In the genomic region with DNA sequence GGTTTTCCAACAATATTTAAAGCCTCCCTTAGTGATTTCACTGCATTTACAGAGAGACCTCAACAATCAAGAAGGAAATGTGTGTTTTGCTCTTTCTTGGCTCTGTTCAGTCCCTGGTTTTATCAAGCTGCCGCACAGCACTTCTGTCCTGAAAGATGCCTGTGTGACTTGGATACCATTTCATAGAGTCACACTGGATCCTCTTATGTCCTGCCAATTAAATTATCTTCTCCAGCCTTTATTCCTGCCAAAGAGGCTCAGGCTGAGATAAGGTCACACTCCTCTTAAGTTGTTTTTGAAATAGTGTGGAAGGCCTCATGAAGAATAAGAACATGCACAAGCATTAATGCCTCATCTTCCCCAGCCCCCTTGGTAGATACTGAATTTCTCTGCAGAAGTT, we compare ENCODE assay signal across 16 cellular contexts.
DNase-seq lines count a peak whose midpoint lies in the region; ATAC-seq, FAIRE-seq and TF ChIP-seq lines count a peak whose summit lies in the region.
"Had no signal": no experiment of that assay in that cellular context is flagged by ENCODE, and none has a peak within 500 bp of the region (broad histone marks: within the 10 kb centered on the region; RNA-seq: fewer than 3 reads in every experiment).

No MANE protein-coding gene starts in this region.

- POLR2A ChIA-PET in K562 (lab: Yijun Ruan, JAX): no interaction called here

- no peak overlapping the region for H3K27ac ChIP-seq in heart left ventricle
- no peak overlapping the region for H3K27ac ChIP-seq in left ventricle myocardium inferior (replicated peaks)
- no peak overlapping the region for H3K27ac ChIP-seq in K562 (ENCODE audit: extremely low read depth, low read depth, low read length)
- H3K27ac ChIP-seq: A549, C4-2B, GM23248 had no signal

- no peaks in the 10 kb centered on the region for H3K79me2 ChIP-seq in K562 (ENCODE audit: control insufficient read depth, insufficient read depth, low read length)

- H3K27me3 ChIP-seq in heart left ventricle: peaks cover 0 to 4% (median 0%) of the 10 kb centered on the region in 9 donors
- peaks cover 49% of the 10 kb centered on the region for H3K27me3 ChIP-seq in left ventricle myocardium inferior (ENCODE audit: low read depth)
- H3K27me3 ChIP-seq in K562 (ENCODE audit: control insufficient read depth in 2 of 2, insufficient read depth in 2 of 2, low read length in 2 of 2): no peaks in the 10 kb centered on the region
- H3K27me3 ChIP-seq: BE2C had no signal

- no peak overlapping the region for H3K4me2 ChIP-seq in K562 (ENCODE audit: insufficient read depth, low read length)
- H3K4me2 ChIP-seq: A549 had no signal

- H3K4me1 ChIP-seq in heart left ventricle: peaks cover 0 to 10% (median 0%) of the 10 kb centered on the region in 12 donors
- peaks cover 14% of the 10 kb centered on the region for H3K4me1 ChIP-seq in left ventricle myocardium inferior
- no peaks in the 10 kb centered on the region for H3K4me1 ChIP-seq in K562 (replicated peaks in 1 of 2; ENCODE audit: control insufficient read depth in 2 of 2, insufficient read depth in 2 of 2, low read length in 2 of 2)
- H3K4me1 ChIP-seq: A549, BE2C had no signal

- DNase-seq in heart left ventricle (no peak), left ventricle myocardium inferior (no peak), K562 (ENCODE audit: extremely low read depth in 1 of 4, low spot score in 3 of 4) (no peak), left ventricle myocardium superior (no peak), NCI-H1436 (lab: John Stamatoyannopoulos, UW) (no peak)
- DNase-seq: BE2C; CD4-positive, alpha-beta memory T cell; DMS79; GM23248 had no signal

- no peaks in the 10 kb centered on the region for H3K9me1 ChIP-seq in K562 (ENCODE audit: control insufficient read depth, insufficient read depth, low read length)

- peak; percentile 69 to 88 (median 83) for ATAC-seq in heart left ventricle
- ATAC-seq in K562: no peak
- peak; percentile 96 for ATAC-seq in left ventricle myocardium superior
- ATAC-seq in HG03097 (IDR thresholded peaks at IDR 0.05; ENCODE audit: low FRiP score, unreplicated experiment): no peak
- ATAC-seq: A549, HCT116 had no signal

- H3K9ac ChIP-seq in K562 (ENCODE audit: insufficient read depth in 1 of 2, low read depth in 2 of 2, low read length in 2 of 2): no peak overlapping the region
- H3K9ac ChIP-seq: GM23248 had no signal

- no peaks in the 10 kb centered on the region for H4K20me1 ChIP-seq in K562 (replicated peaks; ENCODE audit: control insufficient read depth, insufficient read depth, low read length)

- no peak for FAIRE-seq in K562 (lab: Jason Lieb, UNC)
- FAIRE-seq: A549, G401.6, GM12891, H54 had no signal

- no peak overlapping the region for H2AFZ ChIP-seq in K562 (ENCODE audit: low read depth, low read length)
- H2AFZ ChIP-seq: GM23248 had no signal

- TF ChIP-seq POLR2A in heart left ventricle (IDR thresholded peaks at IDR 0.05) (no peak), K562 (conservative IDR thresholded peaks at IDR 0.05) (no peak)

- H3K4me3 ChIP-seq in heart left ventricle (no peak overlapping the region), left ventricle myocardium inferior (no peak overlapping the region), K562 (no peak overlapping the region)
- H3K4me3 ChIP-seq: A549, GM23248 had no signal

- no peak for TF ChIP-seq CTCF in heart left ventricle (IDR thresholded peaks at IDR 0.05)
- no peak for TF ChIP-seq CTCF in left ventricle myocardium inferior (IDR thresholded peaks at IDR 0.05; ENCODE audit: borderline replicate concordance)
- TF ChIP-seq CTCF in K562 (IDR thresholded peaks at IDR 0.05 in 2 of 3, conservative IDR thresholded peaks at IDR 0.05 in 1 of 3; ENCODE audit: insufficient read depth in 2 of 3, low read depth in 1 of 3, low read length in 3 of 3): no peak

- no peaks in the 10 kb centered on the region for H3K36me3 ChIP-seq in heart left ventricle
- no peaks in the 10 kb centered on the region for H3K36me3 ChIP-seq in left ventricle myocardium inferior
- no peaks in the 10 kb centered on the region for H3K36me3 ChIP-seq in K562 (ENCODE audit: control insufficient read depth, insufficient read depth, low read length)
- H3K36me3 ChIP-seq: BE2C had no signal

- intact Hi-C loops in heart left ventricle (cut with DNase I): no loop called here
- intact Hi-C loops in left ventricle myocardium inferior (cut with micrococcal nuclease): no loop called here
- intact Hi-C loops in K562 (cut with micrococcal nuclease): no loop called here
- intact Hi-C loops in left ventricle myocardium superior (cut with micrococcal nuclease): no loop called here

- TF ChIP-seq EP300 in K562 (IDR thresholded peaks at IDR 0.05; ENCODE audit: low read length): no peak

- 18 to 28% (median 23%) methylated on average over 1 of the region's 1 CpG for WGBS in heart left ventricle, 4 donors
- 10% methylated on average over 1 of the region's 1 CpG for WGBS in K562 (ENCODE audit: insufficient coverage, low coverage, missing lambda C conversion rate)

- H3K9me3 ChIP-seq in heart left ventricle (no peaks in the 10 kb centered on the region), left ventricle myocardium inferior (replicated peaks) (no peaks in the 10 kb centered on the region), K562 (replicated peaks; ENCODE audit: control insufficient read depth, insufficient read depth, low read depth, low read length) (no peaks in the 10 kb centered on the region)
- H3K9me3 ChIP-seq: A549, BE2C had no signal

- in situ Hi-C loops in K562 (cut with MboI): no loop called here

- CTCF ChIA-PET in K562 (lab: Yijun Ruan, JAX; ENCODE audit: low intra/inter-chr PET ratio): no interaction called here

- no peak for TF ChIP-seq RAD21 in K562 (CRISPR knock-in tag; conservative IDR thresholded peaks at IDR 0.05 in 1 of 2, IDR thresholded peaks at IDR 0.05 in 1 of 2)

- BruUV-seq in K562 (replicated peaks; lab: Mats Ljungman, UMichigan): no TSS peak

TF ChIP-seq in K562, 482 proteins besides CTCF, POLR2A, EP300 and RAD21:
- TF ChIP-seq ZNF133 (CRISPR knock-in tag; IDR thresholded peaks at IDR 0.05): no peak
- no peak for TF ChIP-seq ZNF589 (CRISPR knock-in tag; IDR thresholded peaks at IDR 0.05; ENCODE audit: low read depth)
- TF ChIP-seq HMGN3 (IDR thresholded peaks at IDR 0.05; ENCODE audit: borderline replicate concordance, extremely low read depth, insufficient read length, low read depth, low read length): no peak
- no peak for TF ChIP-seq ZNF384 (IDR thresholded peaks at IDR 0.05; ENCODE audit: low read depth, low read length)
- no peak for TF ChIP-seq MYNN (IDR thresholded peaks at IDR 0.05)
- no peak for TF ChIP-seq MYNN (CRISPR knock-in tag; IDR thresholded peaks at IDR 0.05)
- TF ChIP-seq CBFA2T3 (IDR thresholded peaks at IDR 0.05): peak; percentile 20; the same call in 1 of the 2 replicates

Comparison
In these comparisons a context has a peak if more than half of its experiments do, and no peak if none do; other contexts are left out.
1. ATAC-seq: peak in heart left ventricle (4 of 4) and left ventricle myocardium superior (single experiment); none in K562 (single experiment) and HG03097 (single experiment).